14 cellular contexts compared by ENCODE assay signal in the genomic region with DNA sequence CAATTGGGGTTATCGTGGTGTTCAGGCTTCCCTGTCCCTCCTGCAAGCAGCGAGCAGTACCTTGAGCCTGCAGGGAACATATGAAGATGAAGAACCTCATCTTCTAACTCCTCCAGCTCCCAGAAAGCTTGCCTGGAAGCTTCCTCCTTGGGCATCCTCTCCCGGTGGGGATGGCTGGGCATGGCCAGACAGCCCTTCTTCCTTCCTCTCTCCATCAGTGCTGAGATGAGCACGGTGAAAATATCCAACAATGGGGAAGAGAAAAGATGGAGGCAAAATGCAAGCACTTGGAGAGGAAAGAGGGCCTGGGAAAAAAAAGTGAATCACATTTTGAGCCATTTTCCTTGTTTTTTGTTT.
DNase-seq lines count a peak whose midpoint lies in the region; ATAC-seq and TF ChIP-seq lines count a peak whose summit lies in the region.
"Had no signal": no experiment of that assay in that cellular context is flagged by ENCODE, and none has a peak within 500 bp of the region (broad histone marks: within the 10 kb centered on the region; RNA-seq: fewer than 3 reads in every experiment).

No MANE protein-coding gene starts in this region.

- no peak overlapping the region for H3T11ph ChIP-seq in H9 (ENCODE audit: low read length)

- no peak overlapping the region for H3K4me3 Mint-ChIP-seq in H9
- H3K4me3 Mint-ChIP-seq: CD4-positive, CD25-positive, alpha-beta regulatory T cell; nephron progenitor cell; T-helper 2 cell treated with Interferon-gamma antibody and Interleukin-4, amounts not matched to agents 5 μg/mL and 100 μg/mL, for 36 hours had no signal

- H3K27me3 Mint-ChIP-seq in H9 (ENCODE audit: low read depth), result peaks cover 47% of the 10 kb centered on the region

- H3K9me2 ChIP-seq in PC-3 (replicated peaks; ENCODE audit: low read length), result no peaks in the 10 kb centered on the region

- no peak overlapping the region for H2BK120ac ChIP-seq in H9 (ENCODE audit: low read depth, low read length, poor library complexity, severe bottlenecking)

- H3K14ac ChIP-seq in H9 (ENCODE audit: insufficient read depth, low read length), result no peak overlapping the region

- H3K79me2 ChIP-seq in H9 (ENCODE audit: insufficient read depth, low read length) (no peaks in the 10 kb centered on the region), PC-3 (ENCODE audit: low read length) (no peaks in the 10 kb centered on the region)

- WGBS in H9 (ENCODE audit: extremely low coverage, insufficient read length, low lambda C conversion rate), result no CpG with 5 or more reads among the region's 4 CpGs

- H3K9me3 Mint-ChIP-seq in H9, result peaks cover 0 to 5% of the 10 kb centered on the region in 2 experiments; a peak in 3 of 5 replicates
- H3K9me3 Mint-ChIP-seq: T-helper 2 cell treated with Interferon-gamma antibody and Interleukin-4, amounts not matched to agents 5 μg/mL and 100 μg/mL, for 36 hours had no signal

- intact Hi-C loops in PC-3 (cut with micrococcal nuclease), result no loop called here

- no peak overlapping the region for H4K5ac ChIP-seq in H9 (ENCODE audit: insufficient read length, low read depth, low read length)

- H3K56ac ChIP-seq in H9 (ENCODE audit: insufficient read length, low read depth, low read length), result no peak overlapping the region

- no peak overlapping the region for H4K91ac ChIP-seq in H9 (ENCODE audit: insufficient read length, low read depth, low read length)

- H2BK15ac ChIP-seq in H9 (ENCODE audit: low read depth, low read length), result no peak overlapping the region

- H3K4me2 ChIP-seq in H9 (ENCODE audit: insufficient read depth, insufficient read length, low read length) (no peak overlapping the region), PC-3 (ENCODE audit: low read length) (peak overlapping the region; percentile 72), skeletal muscle satellite cell (ENCODE audit: low read length) (peak overlapping the region; percentile 67)

- peaks cover 0 to 2% (median 0%) of the 10 kb centered on the region in 3 experiments; a peak in 3 of 7 replicates for H3K36me3 Mint-ChIP-seq in H9 (ENCODE audit: insufficient read depth in 1 of 3, low read depth in 3 of 3)
- H3K36me3 Mint-ChIP-seq: CD4-positive, CD25-positive, alpha-beta regulatory T cell had no signal

- TF ChIP-seq CTCF in H9 (conservative IDR thresholded peaks at IDR 0.05) (no peak), PC-3 (conservative IDR thresholded peaks at IDR 0.05; ENCODE audit: low read depth, low read length) (no peak)

- H3K4me1 ChIP-seq in H9 (ENCODE audit: insufficient read depth, low read length) (no peaks in the 10 kb centered on the region), PC-3 (ENCODE audit: insufficient read depth, low read length) (peaks cover 5% of the 10 kb centered on the region; the same call in 1 of the 2 replicates), skeletal muscle satellite cell (ENCODE audit: control insufficient read depth, insufficient read depth, low read length) (peaks cover 5% of the 10 kb centered on the region)

- BruUV-seq in PC-3 (replicated peaks; lab: Mats Ljungman, UMichigan), result no TSS peak

- H4K20me1 ChIP-seq in H9 (ENCODE audit: control insufficient read depth, insufficient read depth, insufficient read length), result no peaks in the 10 kb centered on the region
- H4K20me1 ChIP-seq in PC-3 (ENCODE audit: low read length), result no peaks in the 10 kb centered on the region

- H3K36me3 ChIP-seq in PC-3 (ENCODE audit: low read depth, low read length) (no peaks in the 10 kb centered on the region), skeletal muscle satellite cell (ENCODE audit: insufficient read depth, low read length) (no peaks in the 10 kb centered on the region)
- H3K36me3 ChIP-seq: gastroesophageal sphincter, sigmoid colon, transverse colon had no signal

- peak overlapping the region; percentile 45 for H2AFZ ChIP-seq in H9 (ENCODE audit: low read length)
- peak overlapping the region; percentile 89 for H2AFZ ChIP-seq in PC-3 (ENCODE audit: low read length)

- H2BK5ac ChIP-seq in H9 (ENCODE audit: insufficient read length, low read length), result no peak overlapping the region

- H3K9ac ChIP-seq in H9 (ENCODE audit: extremely low read depth, insufficient read length, low read length), result no peak overlapping the region
- no peak overlapping the region for H3K9ac ChIP-seq in PC-3 (ENCODE audit: low read length)
- H3K9ac ChIP-seq in skeletal muscle satellite cell (ENCODE audit: low read depth, low read length), result peak overlapping the region; percentile 43

- ATAC-seq in PC-3 (peak; percentile 19), HG03469 (IDR thresholded peaks at IDR 0.05; ENCODE audit: unreplicated experiment) (no peak), HG03039 (IDR thresholded peaks at IDR 0.05; ENCODE audit: unreplicated experiment) (no peak), HG03095 (IDR thresholded peaks at IDR 0.05; ENCODE audit: unreplicated experiment) (no peak)

- no peak overlapping the region for H3K23ac ChIP-seq in H9 (ENCODE audit: insufficient read length, low read depth, low read length)

- H3K27me3 ChIP-seq in H9 (ENCODE audit: insufficient read depth, low read length) (no peaks in the 10 kb centered on the region), PC-3 (ENCODE audit: low read length) (no peaks in the 10 kb centered on the region), skeletal muscle satellite cell (ENCODE audit: control insufficient read depth, insufficient read depth, low read length) (no peaks in the 10 kb centered on the region)
- H3K27me3 ChIP-seq: sigmoid colon, transverse colon had no signal

- DNase-seq in H9 (no peak), PC-3 (no peak), inferior parietal cortex (ENCODE audit: extremely low spot score) (peak; percentile 12), 8988T (no peak)

- no peaks in the 10 kb centered on the region for H3K23me2 ChIP-seq in H9 (ENCODE audit: insufficient read length, low read depth, low read length, poor library complexity, severe bottlenecking)

- no peaks in the 10 kb centered on the region for H3K79me1 ChIP-seq in H9 (ENCODE audit: insufficient read depth, low read depth, low read length, poor library complexity, severe bottlenecking)

- no peak overlapping the region for H3K18ac ChIP-seq in H9 (ENCODE audit: insufficient read length, low read depth, low read length)

- no peak overlapping the region for H3K4ac ChIP-seq in H9 (ENCODE audit: low read depth, low read length)

- H2BK20ac ChIP-seq in H9 (ENCODE audit: low read depth, low read length, poor library complexity, severe bottlenecking), result no peak overlapping the region

- H2BK12ac ChIP-seq in H9 (ENCODE audit: insufficient read length, low read depth, low read length), result no peak overlapping the region

- peaks cover 0 to 4% of the 10 kb centered on the region in 2 experiments; a peak in 1 of 4 replicates for H3K4me1 Mint-ChIP-seq in H9
- H3K4me1 Mint-ChIP-seq: CD4-positive, CD25-positive, alpha-beta regulatory T cell; nephron progenitor cell had no signal

- CTCF ChIA-PET in PC-3 (lab: Charles Lee), result interaction anchor here (0.5 to 2.6 kb wide), 8 partner anchors 283 to 658 kb away, joined by 3 to 39 read pairs (median 4); no protein-coding TSS in a partner anchor

- POLR2A ChIA-PET in PC-3 (lab: Charles Lee; ENCODE audit: unreplicated experiment), result interaction anchor here (0.6 kb wide), 1 partner anchor 658 kb away, joined by 8 read pairs; no protein-coding TSS in a partner anchor

- H3K4me3 ChIP-seq in PC-3 (ENCODE audit: low read length) (peak overlapping the region; percentile 40; the same call in 1 of the 2 replicates), skeletal muscle satellite cell (ENCODE audit: low read length) (peak overlapping the region; percentile 43)
- H3K4me3 ChIP-seq: transverse colon had no signal

- no peak overlapping the region for H2AK5ac ChIP-seq in H9 (ENCODE audit: insufficient read length, low read length)

- H4K8ac ChIP-seq in H9 (replicated peaks; ENCODE audit: insufficient read length, low read depth, low read length), result no peak overlapping the region

- H3K27ac Mint-ChIP-seq in H9, result no peak overlapping the region
- H3K27ac Mint-ChIP-seq: CD4-positive, CD25-positive, alpha-beta regulatory T cell; nephron progenitor cell; T-helper 2 cell treated with Interferon-gamma antibody and Interleukin-4, amounts not matched to agents 5 μg/mL and 100 μg/mL, for 36 hours had no signal

- H3K27ac ChIP-seq in H9 (ENCODE audit: insufficient read length, low read depth, low read length) (no peak overlapping the region), PC-3 (ENCODE audit: low read length) (no peak overlapping the region)
- H3K27ac ChIP-seq: sigmoid colon, transverse colon had no signal

- H3K9me3 ChIP-seq in H9 (ENCODE audit: control insufficient read depth, low read depth, low read length) (peaks cover 5% of the 10 kb centered on the region), PC-3 (ENCODE audit: low read length) (no peaks in the 10 kb centered on the region), skeletal muscle satellite cell (replicated peaks; ENCODE audit: low read length) (no peaks in the 10 kb centered on the region)
- H3K9me3 ChIP-seq: gastroesophageal sphincter, sigmoid colon, transverse colon had no signal

- no peaks in the 10 kb centered on the region for H3F3A ChIP-seq in PC-3 (ENCODE audit: low read length, unreplicated experiment)
